ENCODE assay signal across 10 cellular contexts in the genomic region with DNA sequence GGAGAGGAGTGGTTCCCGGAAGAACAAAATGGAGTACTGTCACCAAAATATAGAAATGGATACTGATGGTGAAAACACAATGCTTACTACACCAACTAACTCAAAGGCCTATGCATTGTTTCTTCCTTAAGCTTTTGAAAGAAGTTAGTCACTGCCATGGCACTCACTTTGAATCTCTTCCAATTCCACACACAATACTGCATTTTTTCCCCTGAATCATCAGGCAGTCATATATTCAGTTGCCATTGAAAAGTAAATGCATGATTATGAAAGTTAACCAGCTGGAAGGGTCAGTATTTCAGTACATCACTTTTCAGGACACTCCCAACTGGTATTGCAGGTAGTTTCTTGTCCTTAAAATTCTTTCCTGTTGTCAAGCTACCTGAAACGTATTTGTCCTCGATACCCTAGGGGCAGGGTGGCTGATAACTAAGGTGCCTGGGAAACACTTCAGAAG. TPM values are rescaled to one million over a fixed set of nuclear protein-coding genes. Genes with fewer than 3 reads are reported as not detected.
DNase-seq lines count a peak whose midpoint lies in the region; ATAC-seq and TF ChIP-seq lines count a peak whose summit lies in the region.
"Had no signal": no experiment of that assay in that cellular context is flagged by ENCODE, and none has a peak within 500 bp of the region (broad histone marks: within the 10 kb centered on the region; RNA-seq: fewer than 3 reads in every experiment).

No MANE protein-coding gene starts in this region.

- no peaks in the 10 kb centered on the region for H3K36me3 ChIP-seq in Panc1 (ENCODE audit: control insufficient read depth, insufficient read depth, low read length)

- H3K9me3 Mint-ChIP-seq in osteocyte (ENCODE audit: unreplicated experiment) (no peaks in the 10 kb centered on the region), glutamatergic neuron (ENCODE audit: unreplicated experiment) (no peaks in the 10 kb centered on the region)
- H3K9me3 Mint-ChIP-seq: CD4-positive, CD25-positive, alpha-beta regulatory T cell; mesothelial cell of epicardium had no signal

- no peak overlapping the region for H3K4me3 Mint-ChIP-seq in osteocyte (ENCODE audit: unreplicated experiment)
- H3K4me3 Mint-ChIP-seq in glutamatergic neuron (ENCODE audit: unreplicated experiment), result no peak overlapping the region
- H3K4me3 Mint-ChIP-seq: CD4-positive, CD25-positive, alpha-beta regulatory T cell; mesothelial cell of epicardium had no signal

- peaks cover 11% of the 10 kb centered on the region for H3K4me1 ChIP-seq in Panc1 (ENCODE audit: control insufficient read depth, insufficient read depth, low read length)

- H3K27me3 ChIP-seq in AG04450 (ENCODE audit: control insufficient read depth, insufficient read depth, low read length) (no peaks in the 10 kb centered on the region), Panc1 (ENCODE audit: control insufficient read depth, insufficient read depth, low read length) (no peaks in the 10 kb centered on the region)

- POLR2A ChIA-PET in AG04450 (lab: Yijun Ruan, JAX), result interaction anchor here (0.6 to 1.2 kb wide), 4 partner anchors 9 to 190 kb away, joined by 3 to 6 read pairs (median 5); a partner anchor contains a TSS
- POLR2A ChIA-PET in Panc1 (lab: Charles Lee), result no interaction called here

- ATAC-seq in Panc1 (peak; percentile 83), esophagus mucosa (peak; percentile 91), HG02840 (IDR thresholded peaks at IDR 0.05; ENCODE audit: low FRiP score, unreplicated experiment) (no peak)

- peak overlapping the region; percentile 62 for H3K27ac Mint-ChIP-seq in osteocyte (ENCODE audit: unreplicated experiment)
- no peak overlapping the region for H3K27ac Mint-ChIP-seq in glutamatergic neuron (ENCODE audit: unreplicated experiment)
- H3K27ac Mint-ChIP-seq: mesothelial cell of epicardium had no signal

- intact Hi-C loops in Panc1 (cut with micrococcal nuclease; ENCODE audit: unreplicated experiment), result no loop called here

- CTCF ChIA-PET in AG04450 (lab: Charles Lee) (interaction anchor here (0.6 to 1.1 kb wide), 2 partner anchors 17 to 225 kb away, joined by 3 to 8 read pairs; no protein-coding TSS in a partner anchor), Panc1 (lab: Charles Lee) (no interaction called here)

- no peak overlapping the region for H3K4me3 ChIP-seq in AG04450 (ENCODE audit: low read depth, low read length)
- no peak overlapping the region for H3K4me3 ChIP-seq in Panc1 (ENCODE audit: low read depth in 2 of 2, low read length in 2 of 2)

- H3K4me1 Mint-ChIP-seq in osteocyte (ENCODE audit: unreplicated experiment), result peaks cover 12% of the 10 kb centered on the region
- H3K4me1 Mint-ChIP-seq in glutamatergic neuron (ENCODE audit: low read depth, unreplicated experiment), result no peaks in the 10 kb centered on the region

- peak overlapping the region; percentile 66 for H3K27ac ChIP-seq in AG04450 (ENCODE audit: low read depth, low read length)
- 0 out of 2 replicates have a peak overlapping the region, but pooled peaks have one; percentile 29 for H3K27ac ChIP-seq in Panc1 (ENCODE audit: low read length)

- peak; percentile 80 for DNase-seq in AG04450 (ENCODE audit: low read depth, low spot score)
- DNase-seq in Panc1 (ENCODE audit: low read depth, low spot score), result peak; percentile 86
- no peak for DNase-seq in osteocyte (ENCODE audit: extremely low spot score, unreplicated experiment)
- no peak for DNase-seq in ecto neural progenitor cell (ENCODE audit: low spot score)
- DNase-seq in glutamatergic neuron, result no peak
- no peak for DNase-seq in CD1c-positive myeloid dendritic cell (ENCODE audit: extremely low spot score)
- DNase-seq: CD4-positive, CD25-positive, alpha-beta regulatory T cell had no signal

- H3K36me3 Mint-ChIP-seq in osteocyte (ENCODE audit: unreplicated experiment), result peaks cover 4% of the 10 kb centered on the region
- no peaks in the 10 kb centered on the region for H3K36me3 Mint-ChIP-seq in glutamatergic neuron (ENCODE audit: unreplicated experiment)
- H3K36me3 Mint-ChIP-seq: mesothelial cell of epicardium had no signal

- H3K27me3 Mint-ChIP-seq in osteocyte (ENCODE audit: unreplicated experiment) (no peaks in the 10 kb centered on the region), glutamatergic neuron (ENCODE audit: unreplicated experiment) (no peaks in the 10 kb centered on the region)
- H3K27me3 Mint-ChIP-seq: CD4-positive, CD25-positive, alpha-beta regulatory T cell had no signal

- BruUV-seq in Panc1 (replicated peaks; lab: Mats Ljungman, UMichigan), result no TSS peak

- no peaks in the 10 kb centered on the region; the same call in 1 of the 2 replicates for H3K9me3 ChIP-seq in AG04450 (ENCODE audit: control insufficient read depth, insufficient read depth, low read length)
- H3K9me3 ChIP-seq in Panc1 (ENCODE audit: control insufficient read depth, insufficient read depth, low read depth, low read length), result no peaks in the 10 kb centered on the region

- no peak for TF ChIP-seq CTCF in AG04450 (IDR thresholded peaks at IDR 0.05; ENCODE audit: low read depth, low read length)
- no peak for TF ChIP-seq CTCF in Panc1 (IDR thresholded peaks at IDR 0.05)
- TF ChIP-seq CTCF in osteocyte (IDR thresholded peaks at IDR 0.05), result no peak
- no peak for TF ChIP-seq CTCF in glutamatergic neuron (IDR thresholded peaks at IDR 0.05; ENCODE audit: partially characterized antibody, unreplicated experiment)

- in situ Hi-C loops in Panc1 (cut with HindIII; ENCODE audit: low pct_unique_long_range_greater_than_20kb, low sequenced_read_pairs), result no loop called here

RNA-seq across cellular contexts. Expression of a gene that starts 9.0 kb away (rescaled TPM):
- polyA plus RNA-seq in AG04450 (2011; rRNA removed), result 40.8 and 52.7 TPM in 2 replicates
- 25.0 and 32.4 TPM in 2 replicates for polyA minus RNA-seq in AG04450 (2011; rRNA and poly(A)+ RNA removed)
- total RNA-seq in Panc1 (2021; ENCODE audit: unreplicated experiment) (32.3 TPM), esophagus mucosa (67.3 TPM), osteocyte (43.2 and 49.1 TPM in 2 replicates), glutamatergic neuron (ENCODE audit: unreplicated experiment) (45.3 TPM)
- 14.9 TPM for polyA plus RNA-seq in Panc1 (2012; ENCODE audit: insufficient read length)

RNA-seq across cellular contexts. Expression of a gene that starts 59.7 kb away (rescaled TPM):
- polyA plus RNA-seq in AG04450 (2011; rRNA removed), result 32.4 and 48.4 TPM in 2 replicates
- 43.4 and 51.2 TPM in 2 replicates for polyA minus RNA-seq in AG04450 (2011; rRNA and poly(A)+ RNA removed)
- total RNA-seq in Panc1 (2021; ENCODE audit: unreplicated experiment) (59.6 TPM), esophagus mucosa (61.4 TPM), osteocyte (55.9 and 62.8 TPM in 2 replicates), glutamatergic neuron (ENCODE audit: unreplicated experiment) (34.2 TPM)
- 16.5 TPM for polyA plus RNA-seq in Panc1 (2012; ENCODE audit: insufficient read length)

Comparison
In these comparisons a context has a peak if more than half of its experiments do, and no peak if none do; other contexts are left out.
1. DNase-seq: peak in AG04450 (single experiment) and Panc1 (single experiment); none in osteocyte (single experiment), ecto neural progenitor cell (single experiment), glutamatergic neuron (single experiment) and CD1c-positive myeloid dendritic cell (single experiment).